In genomic region chr11:66231561-66231960, GRCh38 we compare ENCODE assay signal across 21 cellular contexts. TPM values are rescaled to one million over a fixed set of nuclear protein-coding genes. Genes with fewer than 3 reads are reported as not detected.
A peak's percentile ranks its signal among the peaks of the same experiment; 100 is the strongest.
DNase-seq lines count a peak whose midpoint lies in the region; ATAC-seq and TF ChIP-seq lines count a peak whose summit lies in the region.
"Had no signal": no experiment of that assay in that cellular context is flagged by ENCODE, and none has a peak within 500 bp of the region (broad histone marks: within the 10 kb centered on the region; RNA-seq: fewer than 3 reads in every experiment).

No MANE protein-coding gene starts in this region.

- no peak overlapping the region for H3K4me3 ChIP-seq in H7 (ENCODE audit: insufficient read depth, low read depth, low read length)
- H3K4me3 ChIP-seq in endodermal cell (ENCODE audit: low read length), result no peak overlapping the region
- no peak overlapping the region for H3K4me3 ChIP-seq in SK-N-SH (ENCODE audit: low read depth in 2 of 2, low read length in 1 of 2)
- H3K4me3 ChIP-seq: coronary artery, lung, suprapubic skin had no signal

- no peaks in the 10 kb centered on the region for H3K4me1 ChIP-seq in endodermal cell (ENCODE audit: control insufficient read depth, insufficient read depth, low read length)
- H3K4me1 ChIP-seq in SK-N-SH (ENCODE audit: control insufficient read depth in 1 of 2, insufficient read depth in 2 of 2, low read depth in 1 of 2, low read length in 1 of 2), result no peaks in the 10 kb centered on the region
- H3K4me1 ChIP-seq: suprapubic skin had no signal

- WGBS in endodermal cell (ENCODE audit: insufficient coverage in 1 of 2, insufficient read length in 1 of 2), 2 experiments, result 89 to 92% methylated on average over 5 to 7 of the region's 7 CpGs
- 97% methylated on average over 7 of the region's 7 CpGs for WGBS in SK-N-SH (ENCODE audit: low lambda C conversion rate)

- no peaks in the 10 kb centered on the region for H3K9me2 ChIP-seq in SK-N-SH

- no peak for TF ChIP-seq POLR2A in erythroblast (IDR thresholded peaks at IDR 0.05; ENCODE audit: low read length)

- DNase-seq in T-helper 2 cell treated with Interferon-gamma antibody and Interleukin-4, amounts not matched to agents 5 μg/mL and 100 μg/mL, for 36 hours (ENCODE audit: low spot score), result no peak
- DNase-seq in T-helper 2 cell, result no peak
- peak; percentile 72 for DNase-seq in H7
- DNase-seq in NCI-H2227 (lab: John Stamatoyannopoulos, UW; ENCODE audit: unreplicated experiment), result peak; percentile 54
- no peak for DNase-seq in endodermal cell
- DNase-seq in erythroblast (lab: John Stamatoyannopoulos, UW), result no peak
- DNase-seq in SK-N-SH, result no peak
- DNase-seq: activated CD4-positive, alpha-beta T cell treated with anti-CD3 and anti-CD28 coated beads, Interleukin-2, amount 50 U/mL, for 1 hour; activated naive CD8-positive, alpha-beta T cell treated with anti-CD3 and anti-CD28 coated beads for 36 hours; activated T-cell treated with anti-CD3 and anti-CD28 coated beads for 4 hours; DMS 273 treated with DMSO at 0.1 percent for 48 hours; NCI-H1048; NCI-H226; nucleus accumbens; RPMI8226; stimulated activated CD4-positive, alpha-beta T cell treated with anti-CD3 and anti-CD28 coated beads, Interleukin-12 subunit alpha, Interleukin-12 subunit beta, amount 100 ng/mL, for 4 hours; stimulated activated CD8-positive, alpha-beta memory T cell treated with anti-CD3 and anti-CD28 coated beads, Interleukin-4, amount 100 ng/mL, for 48 hours had no signal

- H3K9me3 Mint-ChIP-seq in T-helper 2 cell treated with Interferon-gamma antibody and Interleukin-4, amounts not matched to agents 5 μg/mL and 100 μg/mL, for 36 hours, result no peaks in the 10 kb centered on the region
- no peaks in the 10 kb centered on the region for H3K9me3 Mint-ChIP-seq in endodermal cell
- H3K9me3 Mint-ChIP-seq: activated naive CD8-positive, alpha-beta T cell treated with anti-CD3 and anti-CD28 coated beads for 36 hours had no signal

- no peak overlapping the region for H3K27ac ChIP-seq in endodermal cell (ENCODE audit: low read depth, low read length)
- no peak overlapping the region for H3K27ac ChIP-seq in SK-N-SH (ENCODE audit: low read depth in 2 of 2, low read length in 1 of 2)
- H3K27ac ChIP-seq: coronary artery, suprapubic skin had no signal

- no peaks in the 10 kb centered on the region for H3K9me3 ChIP-seq in endodermal cell (ENCODE audit: control insufficient read depth, low read length)
- no peaks in the 10 kb centered on the region for H3K9me3 ChIP-seq in SK-N-SH
- H3K9me3 ChIP-seq: suprapubic skin had no signal

- H3K27me3 ChIP-seq in H7 (ENCODE audit: control insufficient read depth, insufficient read depth, low read length), result no peaks in the 10 kb centered on the region
- no peaks in the 10 kb centered on the region for H3K27me3 ChIP-seq in endodermal cell (ENCODE audit: control insufficient read depth, insufficient read depth, low read length, poor library complexity, severe bottlenecking)
- H3K27me3 ChIP-seq in SK-N-SH (ENCODE audit: insufficient read depth), result no peaks in the 10 kb centered on the region
- H3K27me3 ChIP-seq: suprapubic skin had no signal

- no peak overlapping the region for H3K4me3 Mint-ChIP-seq in T-helper 2 cell treated with Interferon-gamma antibody and Interleukin-4, amounts not matched to agents 5 μg/mL and 100 μg/mL, for 36 hours
- no peak overlapping the region for H3K4me3 Mint-ChIP-seq in endodermal cell
- H3K4me3 Mint-ChIP-seq: activated naive CD8-positive, alpha-beta T cell treated with anti-CD3 and anti-CD28 coated beads for 36 hours had no signal

- H3F3A ChIP-seq in SK-N-SH (replicated peaks; ENCODE audit: insufficient read depth), result no peaks in the 10 kb centered on the region

- peaks cover 33% of the 10 kb centered on the region for H3K36me3 Mint-ChIP-seq in T-helper 2 cell treated with Interferon-gamma antibody and Interleukin-4, amounts not matched to agents 5 μg/mL and 100 μg/mL, for 36 hours (ENCODE audit: low read depth)
- peaks cover 69% of the 10 kb centered on the region for H3K36me3 Mint-ChIP-seq in endodermal cell (ENCODE audit: low read depth)

- no peaks in the 10 kb centered on the region for H3K4me1 Mint-ChIP-seq in T-helper 2 cell treated with Interferon-gamma antibody and Interleukin-4, amounts not matched to agents 5 μg/mL and 100 μg/mL, for 36 hours (ENCODE audit: low read depth)
- H3K4me1 Mint-ChIP-seq in endodermal cell, result peaks cover 3% of the 10 kb centered on the region
- H3K4me1 Mint-ChIP-seq: activated naive CD8-positive, alpha-beta T cell treated with anti-CD3 and anti-CD28 coated beads for 36 hours had no signal

- no peaks in the 10 kb centered on the region for H4K20me1 ChIP-seq in SK-N-SH (ENCODE audit: insufficient read depth)

- no peak for TF ChIP-seq CTCF in endodermal cell (conservative IDR thresholded peaks at IDR 0.05)
- TF ChIP-seq CTCF in SK-N-SH (IDR thresholded peaks at IDR 0.05), result no peak

- no peak overlapping the region for H2AFZ ChIP-seq in SK-N-SH (ENCODE audit: low read depth)

- no peaks in the 10 kb centered on the region for H3K27me3 Mint-ChIP-seq in T-helper 2 cell treated with Interferon-gamma antibody and Interleukin-4, amounts not matched to agents 5 μg/mL and 100 μg/mL, for 36 hours (ENCODE audit: low read depth)
- no peaks in the 10 kb centered on the region for H3K27me3 Mint-ChIP-seq in endodermal cell (ENCODE audit: insufficient read depth)
- H3K27me3 Mint-ChIP-seq: activated naive CD8-positive, alpha-beta T cell treated with anti-CD3 and anti-CD28 coated beads for 36 hours had no signal

- H3K4me2 ChIP-seq in SK-N-SH, result no peak overlapping the region

- TF ChIP-seq RAD21 in SK-N-SH (IDR thresholded peaks at IDR 0.05; ENCODE audit: low read length), result no peak

- CTCF ChIA-PET in SK-N-SH (lab: Yijun Ruan, JAX), result interaction anchor here (1.3 kb wide), 1 partner anchor 9 kb away, joined by 4 read pairs; no protein-coding TSS in a partner anchor

- no peak for ATAC-seq in GM21619 (IDR thresholded peaks at IDR 0.05; ENCODE audit: unreplicated experiment)

- H3K9ac ChIP-seq in endodermal cell (ENCODE audit: extremely low read depth, low read length, poor library complexity, severe bottlenecking), result no peak overlapping the region
- H3K9ac ChIP-seq in SK-N-SH, result no peak overlapping the region

- peak overlapping the region; percentile 17 for H3K27ac Mint-ChIP-seq in T-helper 2 cell treated with Interferon-gamma antibody and Interleukin-4, amounts not matched to agents 5 μg/mL and 100 μg/mL, for 36 hours
- H3K27ac Mint-ChIP-seq in endodermal cell, result peak overlapping the region; percentile 42
- H3K27ac Mint-ChIP-seq: activated naive CD8-positive, alpha-beta T cell treated with anti-CD3 and anti-CD28 coated beads for 36 hours had no signal

- no peaks in the 10 kb centered on the region for H3K79me2 ChIP-seq in SK-N-SH (ENCODE audit: insufficient read depth)

- no peak for TF ChIP-seq EP300 in SK-N-SH (IDR thresholded peaks at IDR 0.05; ENCODE audit: borderline replicate concordance in 1 of 2, low read depth in 1 of 2, low read length in 1 of 2)

- peaks cover 11% of the 10 kb centered on the region for H3K36me3 ChIP-seq in H7 (replicated peaks; ENCODE audit: control insufficient read depth, insufficient read depth, low read length)
- H3K36me3 ChIP-seq in endodermal cell (ENCODE audit: control insufficient read depth, insufficient read depth, low read length), result peaks cover 48% of the 10 kb centered on the region
- peaks cover 32 to 86% of the 10 kb centered on the region in 2 experiments for H3K36me3 ChIP-seq in SK-N-SH (replicated peaks in 1 of 2; ENCODE audit: control insufficient read depth in 1 of 2, insufficient read depth in 2 of 2, low read length in 1 of 2)

- POLR2A ChIA-PET in SK-N-SH (lab: Yijun Ruan, JAX), result no interaction called here

TF ChIP-seq in SK-N-SH, 30 proteins besides CTCF, POLR2A, EP300 and RAD21:
- no peak for TF ChIP-seq USF2 (IDR thresholded peaks at IDR 0.05; ENCODE audit: borderline replicate concordance, low read depth, low read length)

RNA-seq across cellular contexts. Expression of gene KLC2, which starts 25.9 kb away (rescaled TPM):
- 21.5 and 28.1 TPM in 2 replicates for total RNA-seq in H7 (2014; rRNA removed; shearing (Covaris generic))
- total RNA-seq in endodermal cell, result 10 to 100 TPM; 52.0 to 69.2 TPM
- polyA plus RNA-seq in endodermal cell (2013, experiment 1 of 2), result 51.3 TPM
- 38.8 TPM for polyA plus RNA-seq in endodermal cell (2013, experiment 2 of 2)
- 36.4 and 39.0 TPM in 2 replicates for polyA plus RNA-seq in SK-N-SH (2012; rRNA removed)
- 17.0 and 26.6 TPM in 2 replicates for polyA plus RNA-seq in SK-N-SH (2012; cell fraction: cytosol; rRNA removed)
- polyA plus RNA-seq in SK-N-SH (2012; cell fraction: nucleus; rRNA removed), result 92.5 and 95.3 TPM in 2 replicates

RNA-seq across cellular contexts. Expression of gene RAB1B, which starts 36.9 kb away (rescaled TPM):
- total RNA-seq in H7 (2014; rRNA removed; shearing (Covaris generic)), result 140 and 165 TPM in 2 replicates
- total RNA-seq in endodermal cell, result 100 to 1,000 TPM; 122 to 126 TPM
- polyA plus RNA-seq in endodermal cell (2013, experiment 1 of 2), result 110 TPM
- 101 TPM for polyA plus RNA-seq in endodermal cell (2013, experiment 2 of 2)
- 204 and 208 TPM in 2 replicates for polyA plus RNA-seq in SK-N-SH (2012; rRNA removed)
- polyA plus RNA-seq in SK-N-SH (2012; cell fraction: cytosol; rRNA removed), result 90.6 and 132 TPM in 2 replicates
- 85.5 and 96.0 TPM in 2 replicates for polyA plus RNA-seq in SK-N-SH (2012; cell fraction: nucleus; rRNA removed)

RNA-seq across cellular contexts. Expression of gene CNIH2, which starts 46.4 kb away (rescaled TPM):
- 3.5 and 12.0 TPM in 2 replicates for total RNA-seq in H7 (2014; rRNA removed; shearing (Covaris generic))
- 1 to 10 TPM; 3.5 to 3.8 TPM for total RNA-seq in endodermal cell
- 74.4 TPM for polyA plus RNA-seq in endodermal cell (2013, experiment 1 of 2)
- polyA plus RNA-seq in endodermal cell (2013, experiment 2 of 2), result 67.1 TPM
- polyA plus RNA-seq in SK-N-SH (2012; rRNA removed), result 7.4 and 11.8 TPM in 2 replicates
- polyA plus RNA-seq in SK-N-SH (2012; cell fraction: cytosol; rRNA removed), result 9.1 and 9.3 TPM in 2 replicates
- 11.9 and 12.3 TPM in 2 replicates for polyA plus RNA-seq in SK-N-SH (2012; cell fraction: nucleus; rRNA removed)

RNA-seq across cellular contexts. Expression of gene YIF1A, which starts 57.4 kb away (rescaled TPM):
- 117 and 125 TPM in 2 replicates for total RNA-seq in H7 (2014; rRNA removed; shearing (Covaris generic))
- 10 to 100 TPM; 70.6 to 80.1 TPM for total RNA-seq in endodermal cell
- 55.2 TPM for polyA plus RNA-seq in endodermal cell (2013, experiment 1 of 2)
- 51.0 TPM for polyA plus RNA-seq in endodermal cell (2013, experiment 2 of 2)
- 115 and 123 TPM in 2 replicates for polyA plus RNA-seq in SK-N-SH (2012; rRNA removed)
- polyA plus RNA-seq in SK-N-SH (2012; cell fraction: cytosol; rRNA removed), result 49.5 and 87.8 TPM in 2 replicates
- 159 and 164 TPM in 2 replicates for polyA plus RNA-seq in SK-N-SH (2012; cell fraction: nucleus; rRNA removed)

Comparison
In these comparisons a context has a peak if more than half of its experiments do, and no peak if none do; other contexts are left out.
1. DNase-seq: peak in H7 (single experiment) and NCI-H2227 (single experiment); none in T-helper 2 cell treated with Interferon-gamma antibody and Interleukin-4, amounts not matched to agents 5 μg/mL and 100 μg/mL, for 36 hours (single experiment), T-helper 2 cell (0 of 5), endodermal cell (single experiment), erythroblast (0 of 2) and SK-N-SH (single experiment).